9 cellular contexts compared by ENCODE assay signal in the genomic region with DNA sequence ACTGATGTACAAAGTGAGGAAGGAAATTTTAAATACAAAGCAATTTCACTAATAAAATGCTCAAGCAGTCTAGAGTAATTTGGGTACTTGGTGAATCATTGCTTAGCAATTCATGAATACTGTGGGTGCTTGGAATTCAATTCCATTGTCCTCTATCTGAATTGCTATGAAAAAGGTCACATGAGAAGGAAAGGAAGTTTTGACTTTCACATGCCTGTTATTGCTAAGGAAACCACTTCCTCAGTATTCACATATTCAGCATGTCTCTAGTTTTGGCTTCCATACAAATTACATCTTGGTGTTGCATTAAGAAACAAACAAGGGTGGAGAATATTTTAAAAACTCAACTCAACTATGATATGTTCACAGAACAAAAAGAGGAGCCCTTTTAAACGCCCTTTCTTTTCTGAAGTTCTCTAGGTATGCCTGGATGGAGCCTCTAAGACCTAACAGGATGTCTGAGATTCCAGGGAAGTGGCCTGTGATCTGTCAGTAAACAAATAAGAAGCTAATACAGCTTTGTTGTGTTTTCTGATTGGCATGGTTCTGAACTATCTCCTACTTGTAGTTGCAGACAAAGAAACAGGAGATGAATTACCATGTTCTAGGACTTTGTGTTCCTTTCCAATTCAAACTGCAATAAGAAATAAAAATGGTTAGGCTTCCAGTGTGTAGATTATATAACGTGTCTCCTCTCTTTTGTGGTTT.
DNase-seq lines count a peak whose midpoint lies in the region; ATAC-seq, FAIRE-seq and TF ChIP-seq lines count a peak whose summit lies in the region.
"Had no signal": no experiment of that assay in that cellular context is flagged by ENCODE, and none has a peak within 500 bp of the region (broad histone marks: within the 10 kb centered on the region; RNA-seq: fewer than 3 reads in every experiment).

No MANE protein-coding gene starts in this region.

- no peaks in the 10 kb centered on the region for H3K36me3 ChIP-seq in iPS-20b (ENCODE audit: insufficient read depth, low read depth, low read length)
- no peaks in the 10 kb centered on the region for H3K36me3 ChIP-seq in stomach
- H3K36me3 ChIP-seq in small intestine (ENCODE audit: control insufficient read depth in 2 of 2, insufficient read depth in 2 of 2, low read length in 2 of 2), result no peaks in the 10 kb centered on the region

- in situ Hi-C loops in astrocyte of the spinal cord (cut with HindIII; ENCODE audit: low sequenced_read_pairs), result no loop called here

- no peaks in the 10 kb centered on the region for H3K27me3 ChIP-seq in iPS-20b (ENCODE audit: insufficient read depth, low read length)
- H3K27me3 ChIP-seq in stomach, result no peaks in the 10 kb centered on the region
- H3K27me3 ChIP-seq in small intestine (ENCODE audit: control insufficient read depth in 2 of 2, insufficient read depth in 2 of 2, low read length in 2 of 2), result no peaks in the 10 kb centered on the region

- FAIRE-seq in small intestine (lab: Jason Lieb, UNC), result no peak
- FAIRE-seq: colon had no signal

- H3K27ac ChIP-seq in iPS-20b (ENCODE audit: low read length) (peak overlapping the region; percentile 40), stomach (peak overlapping the region in 4 of 5 donors; percentile 47 to 62 (median 55)), small intestine (ENCODE audit: low read depth in 1 of 2, low read length in 1 of 2) (peak overlapping the region in 1 of 2 donors; percentile 88)

- DNase-seq in HT1080 (ENCODE audit: low read depth) (peak; percentile 97), astrocyte of the spinal cord (ENCODE audit: low read depth, low spot score) (peak; percentile 94), stomach (no peak), small intestine (no peak), KG1 (lab: John Stamatoyannopoulos, UW) (no peak), cerebellar cortex (ENCODE audit: low spot score) (no peak)

- WGBS in stomach, 5 donors, result 50 to 62% (median 58%) methylated on average over 2 of the region's 2 CpGs
- 36 to 45% (median 42%) methylated on average over 2 of the region's 2 CpGs for WGBS in small intestine, 3 donors

- TF ChIP-seq CTCF in astrocyte of the spinal cord (IDR thresholded peaks at IDR 0.05; ENCODE audit: low read depth, low read length) (no peak), stomach (IDR thresholded peaks at IDR 0.05) (no peak)

- H3K4me1 ChIP-seq in iPS-20b (ENCODE audit: insufficient read depth, low read length) (peaks cover 18% of the 10 kb centered on the region), stomach (peaks cover 0 to 15% (median 7%) of the 10 kb centered on the region in 4 donors), small intestine (ENCODE audit: control insufficient read depth in 2 of 2, insufficient read depth in 1 of 2, low read depth in 1 of 2, low read length in 1 of 2) (peaks cover 0 to 3% of the 10 kb centered on the region in 2 donors)

- H3K4me3 ChIP-seq in astrocyte of the spinal cord (ENCODE audit: low read depth, low read length), result no peak overlapping the region
- no peak overlapping the region for H3K4me3 ChIP-seq in iPS-20b (ENCODE audit: low read length)
- no peak overlapping the region for H3K4me3 ChIP-seq in stomach
- H3K4me3 ChIP-seq in small intestine (ENCODE audit: low read depth in 1 of 2, low read length in 2 of 2), result no peak overlapping the region

- no peak for TF ChIP-seq POLR2A in stomach (IDR thresholded peaks at IDR 0.05)

- H3K9me3 ChIP-seq in iPS-20b (ENCODE audit: insufficient read depth, low read depth, low read length), result no peaks in the 10 kb centered on the region
- H3K9me3 ChIP-seq in stomach, result no peaks in the 10 kb centered on the region
- H3K9me3 ChIP-seq in small intestine (ENCODE audit: control insufficient read depth, low read depth), result no peaks in the 10 kb centered on the region

- no peak for TF ChIP-seq EP300 in stomach (IDR thresholded peaks at IDR 0.05)

- no peak for ATAC-seq in GM18867 (IDR thresholded peaks at IDR 0.05; ENCODE audit: unreplicated experiment)

- intact Hi-C loops in stomach (cut with DNase I; ENCODE audit: low total_unique reads), result no loop called here

- no peak overlapping the region; the same call in 1 of the 2 replicates for H3K9ac ChIP-seq in iPS-20b (ENCODE audit: low read depth, low read length)

Comparison
In these comparisons a context has a peak if more than half of its experiments do, and no peak if none do; other contexts are left out.
1. DNase-seq: peak in HT1080 (single experiment) and astrocyte of the spinal cord (single experiment); none in stomach (single experiment), small intestine (single experiment), KG1 (single experiment) and cerebellar cortex (single experiment).